Comparison of ENCODE assay signal across 21 cellular contexts in genomic region chr13:21999666-22000065, GRCh38.
"Had no signal": no experiment of that assay in that cellular context is flagged by ENCODE, and none has a peak within 500 bp of the region (broad histone marks: within the 10 kb centered on the region; RNA-seq: fewer than 3 reads in every experiment).

No MANE protein-coding gene starts in this region.

- H3K4me3 ChIP-seq: MG63, SJSA1, SK-N-MC had no signal

- H3K4me1 ChIP-seq: SJSA1 had no signal

- H3K27me3 ChIP-seq: MG63, SJSA1 had no signal

- H3K27ac ChIP-seq: SJSA1, SK-N-MC had no signal

- ATAC-seq: HepG2 had no signal

- H3K36me3 ChIP-seq: MG63, SJSA1 had no signal

- DNase-seq: IMR-90, Karpas-422, KG1, MG63, NCI-H1092, NCI-H1105 treated with DMSO at 0.1 percent for 48 hours, NCI-H1417 treated with DMSO at 0.1 percent for 48 hours, NCI-H146, NCI-H1694 treated with DMSO at 0.1 percent for 48 hours, NCI-H1930, NCI-H2081 treated with DMSO at 0.1 percent for 48 hours, NCI-H2171, NCI-H226, NCI-H446, NCI-H774, Right ventricle myocardium superior, RPMI8226, SIG-M5 had no signal

- H3K9me3 ChIP-seq: MG63, SJSA1 had no signal
